In the genomic region with DNA sequence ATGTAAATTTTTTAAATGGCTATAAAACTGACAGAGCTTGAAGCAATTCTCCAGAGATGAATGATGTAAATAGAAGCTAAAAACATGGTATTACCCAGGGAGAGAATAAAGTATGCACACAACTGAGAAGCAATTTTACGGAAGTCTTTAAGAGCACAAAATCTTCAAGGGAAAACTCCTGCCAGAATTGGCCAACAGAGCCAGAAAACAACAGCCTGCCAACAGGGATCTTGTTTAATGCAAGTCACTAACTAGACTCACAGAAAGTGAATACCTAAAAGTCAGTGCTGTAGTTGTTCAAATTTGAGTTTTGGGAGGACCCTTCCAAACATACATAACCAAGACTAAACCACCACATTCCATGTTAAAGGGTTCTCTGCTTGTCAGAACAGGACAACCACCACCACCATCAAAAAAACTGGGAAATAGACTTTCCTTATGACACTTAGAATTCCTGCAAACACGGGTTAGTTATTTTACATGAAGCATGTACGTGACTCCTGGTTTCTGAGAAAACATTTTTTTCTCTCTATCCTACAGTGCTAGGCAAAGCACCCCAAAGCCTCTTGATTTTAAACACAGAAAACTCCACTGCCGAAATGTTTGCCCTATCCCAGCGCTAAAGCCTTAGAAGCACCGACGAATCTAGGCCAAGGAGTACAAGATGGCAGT, we compare ENCODE assay signal across 8 cellular contexts. TPM values are rescaled to one million over a fixed set of nuclear protein-coding genes. Genes with fewer than 3 reads are reported as not detected.
DNase-seq lines count a peak whose midpoint lies in the region; ATAC-seq and TF ChIP-seq lines count a peak whose summit lies in the region.

No MANE protein-coding gene starts in this region.

- H3K4me1 Mint-ChIP-seq in natural killer cell, result peaks cover 69 to 75% of the 10 kb centered on the region in 2 donors

- H3K9ac ChIP-seq in OCI-LY3 (ENCODE audit: low read length), result peak overlapping the region; percentile 89

- peak overlapping the region; percentile 87 for H3K4me2 ChIP-seq in OCI-LY3 (ENCODE audit: low read length)

- H3K36me3 ChIP-seq in OCI-LY3 (replicated peaks; ENCODE audit: low read depth, low read length) (no peaks in the 10 kb centered on the region), ectodermal cell (ENCODE audit: control insufficient read depth, insufficient read depth, low read length) (no peaks in the 10 kb centered on the region)

- peak overlapping the region; percentile 97 for H3K4me3 Mint-ChIP-seq in natural killer cell

- H3K27ac ChIP-seq in OCI-LY3 (ENCODE audit: low read length) (peak overlapping the region; percentile 77), ectodermal cell (ENCODE audit: insufficient read depth, low read depth, low read length, poor library complexity, severe bottlenecking) (no peak overlapping the region)

- peaks cover 65% of the 10 kb centered on the region for H3K79me2 ChIP-seq in OCI-LY3 (ENCODE audit: low read length)

- H3K27me3 Mint-ChIP-seq in natural killer cell (ENCODE audit: low read depth in 2 of 2), result no peaks in the 10 kb centered on the region

- intact Hi-C loops in natural killer cell (cut with micrococcal nuclease), result loop anchor here (5.0 to 10.0 kb wide), 2 partner anchors 75 to 553 kb away; a partner anchor contains a TSS

- H3K4me1 ChIP-seq in OCI-LY3 (ENCODE audit: low read length) (peaks cover 46% of the 10 kb centered on the region), ectodermal cell (ENCODE audit: control insufficient read depth, insufficient read depth, low read length) (peaks cover 7% of the 10 kb centered on the region)

- peak overlapping the region; percentile 58 for H3K4me3 ChIP-seq in GM12875 (ENCODE audit: low read depth, low read length)
- peak overlapping the region; percentile 92 for H3K4me3 ChIP-seq in OCI-LY3 (ENCODE audit: low read length)
- H3K4me3 ChIP-seq in ectodermal cell (ENCODE audit: insufficient read depth, low read depth, low read length), result peak overlapping the region; percentile 83

- H3K9me3 ChIP-seq in OCI-LY3 (ENCODE audit: insufficient read depth, low read length), result no peaks in the 10 kb centered on the region
- H3K9me3 ChIP-seq in ectodermal cell (ENCODE audit: control insufficient read depth, low read length), result no peaks in the 10 kb centered on the region

- H3K9me3 Mint-ChIP-seq in natural killer cell, result peaks cover 0 to 4% of the 10 kb centered on the region in 2 donors

- ATAC-seq in natural killer cell, result no peak
- no peak for ATAC-seq in activated CD4-positive, CD25-positive, alpha-beta regulatory T cell treated with anti-CD3 and anti-CD28 coated beads, Interleukin-2, amount 50 U/mL, for 24 hours

- H3K36me3 Mint-ChIP-seq in natural killer cell, result no peaks in the 10 kb centered on the region

- no peak for DNase-seq in natural killer cell
- no peak for DNase-seq in DMS153 treated with DMSO at 0.1 percent for 48 hours (lab: John Stamatoyannopoulos, UW; ENCODE audit: unreplicated experiment)
- no peak for DNase-seq in DMS153 (lab: John Stamatoyannopoulos, UW)
- no peak for DNase-seq in SK-N-DZ (ENCODE audit: low spot score)

- no peak overlapping the region for H2AFZ ChIP-seq in OCI-LY3 (ENCODE audit: low read depth, low read length)

- peak overlapping the region; percentile 92 to 93 for H3K27ac Mint-ChIP-seq in natural killer cell

- H3K27me3 ChIP-seq in OCI-LY3 (ENCODE audit: low read depth, low read length) (no peaks in the 10 kb centered on the region), ectodermal cell (ENCODE audit: control insufficient read depth, insufficient read depth, low read length, poor library complexity, severe bottlenecking) (no peaks in the 10 kb centered on the region)

- WGBS in ectodermal cell, 2 experiments, result 21 to 24% methylated on average over 7 of the region's 7 CpGs

- peaks cover 18% of the 10 kb centered on the region; the same call in 1 of the 2 replicates for H4K20me1 ChIP-seq in OCI-LY3 (ENCODE audit: insufficient read depth, low read length)

- TF ChIP-seq CTCF in GM12875 (IDR thresholded peaks at IDR 0.05; ENCODE audit: borderline replicate concordance, insufficient read depth, low read depth, low read length) (no peak), OCI-LY3 (IDR thresholded peaks at IDR 0.05; ENCODE audit: low read depth, low read length) (no peak), natural killer cell (IDR thresholded peaks at IDR 0.05) (no peak)

RNA-seq across cellular contexts. Expression of a gene that starts 1.6 kb away (rescaled TPM):
- polyA plus RNA-seq in ectodermal cell (2013, experiment 1 of 4), result 35.1 TPM
- polyA plus RNA-seq in ectodermal cell (2013, experiment 2 of 4), result 33.1 TPM
- polyA plus RNA-seq in ectodermal cell (2013, experiment 3 of 4), result 27.6 TPM
- 33.2 TPM for polyA plus RNA-seq in ectodermal cell (2013, experiment 4 of 4)
- 100 to 1,000 TPM in 1 of 3 donors, 10 to 100 TPM in 2; 92.7 to 127 (median 93.5) TPM for total RNA-seq in natural killer cell
- polyA plus RNA-seq in SK-N-DZ (2014; cell fraction: cytosol; rRNA removed), result 14.5 and 15.4 TPM in 2 replicates
- 11.7 and 22.5 TPM in 2 replicates for polyA plus RNA-seq in SK-N-DZ (2014; cell fraction: nucleus; rRNA removed)
